ENCODE assay signal across 25 cellular contexts in genomic region chr5:57710126-57710525, GRCh38.
A peak's percentile ranks its signal among the peaks of the same experiment; 100 is the strongest.
DNase-seq lines count a peak whose midpoint lies in the region; ATAC-seq and TF ChIP-seq lines count a peak whose summit lies in the region.
"Had no signal": no experiment of that assay in that cellular context is flagged by ENCODE, and none has a peak within 500 bp of the region (broad histone marks: within the 10 kb centered on the region; RNA-seq: fewer than 3 reads in every experiment).

No MANE protein-coding gene starts in this region.

- peaks cover 25% of the 10 kb centered on the region for H3K4me1 Mint-ChIP-seq in mesothelial cell of epicardium
- H3K4me1 Mint-ChIP-seq: CD4-positive, alpha-beta memory T cell had no signal

- H3K4me3 Mint-ChIP-seq in mesothelial cell of epicardium, result no peak overlapping the region
- H3K4me3 Mint-ChIP-seq: CD4-positive, alpha-beta memory T cell; HFFc6 had no signal

- no peak for TF ChIP-seq CTCF in AG10803 (conservative IDR thresholded peaks at IDR 0.05; ENCODE audit: low read length)
- TF ChIP-seq CTCF in fibroblast of lung (conservative IDR thresholded peaks at IDR 0.05 in 1 of 2, IDR thresholded peaks at IDR 0.05 in 1 of 2; ENCODE audit: low read depth in 1 of 2, low read length in 2 of 2), result no peak
- TF ChIP-seq CTCF in mesothelial cell of epicardium (IDR thresholded peaks at IDR 0.05; ENCODE audit: unreplicated experiment), result no peak
- no peak for TF ChIP-seq CTCF in GM20000 (IDR thresholded peaks at IDR 0.05; ENCODE audit: extremely low read depth, missing control alignments)

- H3K27me3 ChIP-seq in fibroblast of lung (ENCODE audit: control insufficient read depth, insufficient read depth, low read length), result no peaks in the 10 kb centered on the region
- H3K27me3 ChIP-seq: BLaER1 had no signal

- H3K9me3 ChIP-seq in fibroblast of lung (ENCODE audit: control insufficient read depth, insufficient read depth, low read depth, low read length), result no peaks in the 10 kb centered on the region
- H3K9me3 ChIP-seq: SK-N-SH had no signal

- peak overlapping the region; percentile 3 for H3K4me2 ChIP-seq in fibroblast of lung (ENCODE audit: extremely low read depth, insufficient read depth, low read length)
- H3K4me2 ChIP-seq: BLaER1, SK-N-SH had no signal

- H2AFZ ChIP-seq in fibroblast of lung (ENCODE audit: low read length), result no peak overlapping the region

- no peaks in the 10 kb centered on the region for H3K4me1 ChIP-seq in fibroblast of lung (ENCODE audit: control insufficient read depth, extremely low read depth, insufficient read depth, low read length)
- H3K4me1 ChIP-seq: BLaER1 had no signal

- no peak overlapping the region for H3K9ac ChIP-seq in fibroblast of lung (ENCODE audit: insufficient read depth, low read length)
- H3K9ac ChIP-seq: BLaER1, SK-N-SH had no signal

- H3K27ac Mint-ChIP-seq in mesothelial cell of epicardium, result peak overlapping the region; percentile 23
- H3K27ac Mint-ChIP-seq: CD4-positive, alpha-beta memory T cell; HFFc6 had no signal

- no peak overlapping the region for H3K27ac ChIP-seq in fibroblast of lung (ENCODE audit: insufficient read depth, low read length)
- H3K27ac ChIP-seq: BLaER1, HL-60 had no signal

- peaks cover 5% of the 10 kb centered on the region for H3K36me3 Mint-ChIP-seq in mesothelial cell of epicardium
- H3K36me3 Mint-ChIP-seq: CD4-positive, alpha-beta memory T cell had no signal

- H3K36me3 ChIP-seq in fibroblast of lung (ENCODE audit: control insufficient read depth, insufficient read depth, low read length), result no peaks in the 10 kb centered on the region
- H3K36me3 ChIP-seq: BLaER1 had no signal

- ATAC-seq in GM19463 (IDR thresholded peaks at IDR 0.05; ENCODE audit: unreplicated experiment), result no peak
- no peak for ATAC-seq in GM21360 (IDR thresholded peaks at IDR 0.05; ENCODE audit: unreplicated experiment)
- ATAC-seq: GM12878 had no signal

- H3K9me3 Mint-ChIP-seq in mesothelial cell of epicardium, result peaks cover 25% of the 10 kb centered on the region

- H4K20me1 ChIP-seq in fibroblast of lung (ENCODE audit: control insufficient read depth, extremely low read depth, insufficient read depth, low read length), result no peaks in the 10 kb centered on the region
- H4K20me1 ChIP-seq: BLaER1 had no signal

- H3K4me3 ChIP-seq in AG10803 (ENCODE audit: low read length) (no peak overlapping the region), fibroblast of lung (replicated peaks in 1 of 4; ENCODE audit: control extremely low read depth in 1 of 4, insufficient read depth in 1 of 4, low read depth in 3 of 4, low read length in 4 of 4) (no peak overlapping the region)
- H3K4me3 ChIP-seq: BLaER1, GM12878 had no signal

- peak; percentile 8 for DNase-seq in AG10803 (ENCODE audit: low read depth)
- DNase-seq in HCEC 1CT, result peak; percentile 13
- DNase-seq in fibroblast of lung (ENCODE audit: low read depth in 2 of 2), result peak in 1 of 2 donors; percentile 66
- no peak for DNase-seq in mesothelial cell of epicardium (ENCODE audit: low spot score in 2 of 2, unreplicated experiment in 2 of 2)
- DNase-seq in NCI-H82 treated with DMSO at 0.1 percent for 48 hours (lab: John Stamatoyannopoulos, UW; ENCODE audit: unreplicated experiment), result no peak
- no peak for DNase-seq in GM20000 (ENCODE audit: low spot score)
- DNase-seq: CD4-positive, alpha-beta memory T cell; COR-L47; EL; GDM1; H7; HFFc6; Karpas-422; MV-4-11; NCI-H1105; NCI-H1436 treated with DMSO at 0.1 percent for 48 hours; NCI-H187 treated with DMSO at 0.1 percent for 48 hours; NCI-H524; NCI-H748 treated with DMSO at 0.1 percent for 48 hours; SK-N-SH had no signal

- H3K27me3 Mint-ChIP-seq in mesothelial cell of epicardium (ENCODE audit: low read depth), result no peaks in the 10 kb centered on the region
- H3K27me3 Mint-ChIP-seq: CD4-positive, alpha-beta memory T cell had no signal

- H3K79me2 ChIP-seq in fibroblast of lung (ENCODE audit: control insufficient read depth, insufficient read depth, low read length), result no peaks in the 10 kb centered on the region

Comparison
In these comparisons a context has a peak if more than half of its experiments do, and no peak if none do; other contexts are left out.
1. DNase-seq: peak in AG10803 (single experiment) and HCEC 1CT (single experiment); none in mesothelial cell of epicardium (0 of 2), NCI-H82 treated with DMSO at 0.1 percent for 48 hours (single experiment) and GM20000 (single experiment).